In the genomic region with DNA sequence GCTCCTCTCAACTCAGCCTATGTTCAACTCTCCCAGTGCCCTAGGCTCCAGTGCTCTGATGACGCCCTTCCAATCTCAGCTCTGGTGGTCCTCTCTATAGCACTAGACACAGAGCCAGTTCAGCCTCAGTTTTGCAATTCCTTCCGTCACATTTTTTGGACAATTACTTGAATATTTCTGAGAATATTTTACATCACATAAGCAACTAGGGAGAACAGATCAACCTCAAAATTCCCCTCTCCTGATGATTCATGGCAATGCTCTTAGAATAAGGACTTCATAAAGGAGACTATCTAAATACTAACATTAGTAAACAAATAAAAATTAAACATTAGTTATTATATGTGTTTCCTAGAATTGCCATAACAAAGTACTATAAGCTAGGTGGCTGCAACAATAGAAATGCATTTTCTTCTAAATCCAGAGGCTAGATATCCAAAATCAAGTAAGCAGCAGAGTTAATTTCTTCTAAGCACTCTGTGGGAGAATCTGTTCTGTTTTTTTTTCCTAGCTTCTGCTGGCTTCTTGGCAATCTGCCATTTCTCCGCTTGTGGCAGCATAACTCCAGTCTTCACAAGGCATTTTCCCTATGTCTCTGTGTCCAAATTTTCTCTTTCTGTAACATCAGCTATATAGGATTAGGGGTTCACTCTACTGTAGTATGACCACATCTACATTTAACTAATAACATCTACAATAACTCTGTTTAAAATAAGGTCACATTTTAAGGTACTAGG, we compare ENCODE assay signal across 12 cellular contexts.
DNase-seq lines count a peak whose midpoint lies in the region; ATAC-seq, FAIRE-seq and TF ChIP-seq lines count a peak whose summit lies in the region.
"Had no signal": no experiment of that assay in that cellular context is flagged by ENCODE, and none has a peak within 500 bp of the region (broad histone marks: within the 10 kb centered on the region; RNA-seq: fewer than 3 reads in every experiment).

No MANE protein-coding gene starts in this region.

- POLR2A ChIA-PET in A549 (lab: Yijun Ruan, JAX): no interaction called here

- no peaks in the 10 kb centered on the region for H3K79me1 ChIP-seq in H9 (ENCODE audit: insufficient read depth, low read depth, low read length, poor library complexity, severe bottlenecking)

- H3K4me3 ChIP-seq in A549 (no peak overlapping the region), prostate gland (no peak overlapping the region), esophagus muscularis mucosa (no peak overlapping the region)

- no peak overlapping the region for H4K8ac ChIP-seq in H9 (replicated peaks; ENCODE audit: insufficient read length, low read depth, low read length)

- H3K56ac ChIP-seq in H9 (ENCODE audit: insufficient read length, low read depth, low read length): no peak overlapping the region

- no peak overlapping the region for H2AK5ac ChIP-seq in H9 (ENCODE audit: insufficient read length, low read length)

- no peaks in the 10 kb centered on the region for H3K4me1 Mint-ChIP-seq in H9
- H3K4me1 Mint-ChIP-seq: CD4-positive, alpha-beta memory T cell had no signal

- H3K4me2 ChIP-seq in A549 (peak overlapping the region; percentile 37; the same call in 2 of the 3 replicates), H9 (ENCODE audit: insufficient read depth, insufficient read length, low read length) (no peak overlapping the region)

- H3K9me3 ChIP-seq in A549 (no peaks in the 10 kb centered on the region), H9 (ENCODE audit: control insufficient read depth, low read depth, low read length) (no peaks in the 10 kb centered on the region), prostate gland (no peaks in the 10 kb centered on the region), esophagus muscularis mucosa (no peaks in the 10 kb centered on the region)

- H3K4me1 ChIP-seq in A549: peaks cover 6% of the 10 kb centered on the region; the same call in 2 of the 3 replicates
- H3K4me1 ChIP-seq in H9 (ENCODE audit: insufficient read depth, low read length): no peaks in the 10 kb centered on the region
- H3K4me1 ChIP-seq in prostate gland (replicated peaks): no peaks in the 10 kb centered on the region
- no peaks in the 10 kb centered on the region for H3K4me1 ChIP-seq in esophagus muscularis mucosa

- H4K20me1 ChIP-seq in H9 (ENCODE audit: control insufficient read depth, insufficient read depth, insufficient read length): no peaks in the 10 kb centered on the region

- 45% methylated on average over 3 of the region's 3 CpGs for WGBS in A549 (ENCODE audit: missing lambda C conversion rate)
- no CpG with 5 or more reads among the region's 3 CpGs for WGBS in H9 (ENCODE audit: extremely low coverage, insufficient read length, low lambda C conversion rate)
- 57% methylated on average over 3 of the region's 3 CpGs for WGBS in prostate gland
- 43% methylated on average over 3 of the region's 3 CpGs for WGBS in esophagus muscularis mucosa

- H2AFZ ChIP-seq in H9 (ENCODE audit: low read length): no peak overlapping the region

- no peak for ATAC-seq in A549
- ATAC-seq: activated CD8-positive, alpha-beta T cell treated with anti-CD3 and anti-CD28 coated beads for 36 hours; naive thymus-derived CD4-positive, alpha-beta T cell had no signal

- no peak overlapping the region for H2BK120ac ChIP-seq in H9 (ENCODE audit: low read depth, low read length, poor library complexity, severe bottlenecking)

- no peak overlapping the region for H2BK12ac ChIP-seq in H9 (ENCODE audit: insufficient read length, low read depth, low read length)

- CTCF ChIA-PET in A549 (lab: Yijun Ruan, JAX): no interaction called here

- no peak overlapping the region for H2BK5ac ChIP-seq in H9 (ENCODE audit: insufficient read length, low read length)

- no peak overlapping the region for H4K91ac ChIP-seq in H9 (ENCODE audit: insufficient read length, low read depth, low read length)

- no peak for TF ChIP-seq POLR2A in A549 (IDR thresholded peaks at IDR 0.05; ENCODE audit: low read length)
- no peak for TF ChIP-seq POLR2A in prostate gland (IDR thresholded peaks at IDR 0.05)
- no peak for TF ChIP-seq POLR2A in esophagus muscularis mucosa (IDR thresholded peaks at IDR 0.05; ENCODE audit: low read depth)

- H3K23ac ChIP-seq in H9 (ENCODE audit: insufficient read length, low read depth, low read length): no peak overlapping the region

- H3K27ac Mint-ChIP-seq in H9: peak overlapping the region in 1 of 3 experiments; percentile 31; a peak in 2 of 7 replicates
- H3K27ac Mint-ChIP-seq: activated CD8-positive, alpha-beta T cell treated with anti-CD3 and anti-CD28 coated beads for 36 hours; naive thymus-derived CD4-positive, alpha-beta T cell had no signal

- H3K36me3 ChIP-seq in prostate gland (no peaks in the 10 kb centered on the region), esophagus muscularis mucosa (no peaks in the 10 kb centered on the region)

- peak in 1 of 2 experiments; percentile 19 for DNase-seq in A549 (ENCODE audit: low read depth in 1 of 2, low spot score in 1 of 2)
- no peak for DNase-seq in H9
- DNase-seq in UCSD-AML1 (lab: John Stamatoyannopoulos, UW; ENCODE audit: unreplicated experiment): peak; percentile 3
- DNase-seq in glomerular endothelial cell (ENCODE audit: extremely low read depth, low read depth, low spot score): peak; percentile 77
- no peak for DNase-seq in prostate gland (ENCODE audit: low spot score)
- DNase-seq in esophagus muscularis mucosa (ENCODE audit: extremely low spot score): no peak
- no peak for DNase-seq in activated CD8-positive, alpha-beta memory T cell treated with anti-CD3 and anti-CD28 coated beads, Interleukin-2, amount 50 U/mL, for 48 hours
- no peak for DNase-seq in amniotic stem cell (lab: John Stamatoyannopoulos, UW)
- DNase-seq: activated CD8-positive, alpha-beta T cell treated with anti-CD3 and anti-CD28 coated beads for 36 hours; CD4-positive, alpha-beta memory T cell; naive thymus-derived CD4-positive, alpha-beta T cell had no signal

- no peaks in the 10 kb centered on the region for H3K23me2 ChIP-seq in H9 (ENCODE audit: insufficient read length, low read depth, low read length, poor library complexity, severe bottlenecking)

- H3K79me2 ChIP-seq in H9 (ENCODE audit: insufficient read depth, low read length): no peaks in the 10 kb centered on the region

- H3K18ac ChIP-seq in H9 (ENCODE audit: insufficient read length, low read depth, low read length): no peak overlapping the region

- H4K5ac ChIP-seq in H9 (ENCODE audit: insufficient read length, low read depth, low read length): no peak overlapping the region

- FAIRE-seq in A549 (lab: Jason Lieb, UNC): no peak

- TF ChIP-seq EP300 in A549 (IDR thresholded peaks at IDR 0.05): no peak
- no peak for TF ChIP-seq EP300 in esophagus muscularis mucosa (IDR thresholded peaks at IDR 0.05)

- H2BK20ac ChIP-seq in H9 (ENCODE audit: low read depth, low read length, poor library complexity, severe bottlenecking): no peak overlapping the region

- no peak overlapping the region for H2BK15ac ChIP-seq in H9 (ENCODE audit: low read depth, low read length)

- H3K9ac ChIP-seq in H9 (ENCODE audit: extremely low read depth, insufficient read length, low read length): no peak overlapping the region

- H3K27ac ChIP-seq in A549 (no peak overlapping the region), H9 (ENCODE audit: insufficient read length, low read depth, low read length) (no peak overlapping the region), prostate gland (no peak overlapping the region), esophagus muscularis mucosa (replicated peaks in 1 of 4) (no peak overlapping the region)

- no peak for TF ChIP-seq RAD21 in A549 (conservative IDR thresholded peaks at IDR 0.05 in 1 of 2, IDR thresholded peaks at IDR 0.05 in 1 of 2)

- no peak overlapping the region for H3T11ph ChIP-seq in H9 (ENCODE audit: low read length)

- no peak overlapping the region for H3K4ac ChIP-seq in H9 (ENCODE audit: low read depth, low read length)

- TF ChIP-seq CTCF in A549 (IDR thresholded peaks at IDR 0.05) (no peak), H9 (conservative IDR thresholded peaks at IDR 0.05) (0 out of 3 replicates have a peak, but pooled peaks have one; percentile 12), prostate gland (IDR thresholded peaks at IDR 0.05) (no peak), esophagus muscularis mucosa (IDR thresholded peaks at IDR 0.05) (no peak)

- H3K27me3 Mint-ChIP-seq in H9 (ENCODE audit: low read depth): no peaks in the 10 kb centered on the region
- H3K27me3 Mint-ChIP-seq: activated CD8-positive, alpha-beta T cell treated with anti-CD3 and anti-CD28 coated beads for 36 hours; CD4-positive, alpha-beta memory T cell; naive thymus-derived CD4-positive, alpha-beta T cell had no signal

- intact Hi-C loops in prostate gland (cut with DNase I) (no loop called here), esophagus muscularis mucosa (cut with DNase I) (no loop called here)

- H3K9me3 Mint-ChIP-seq in H9: no peaks in the 10 kb centered on the region
- H3K9me3 Mint-ChIP-seq: brain had no signal

- H3K4me3 Mint-ChIP-seq in H9: no peak overlapping the region
- H3K4me3 Mint-ChIP-seq: activated CD8-positive, alpha-beta T cell treated with anti-CD3 and anti-CD28 coated beads for 36 hours; brain; CD4-positive, alpha-beta memory T cell; naive thymus-derived CD4-positive, alpha-beta T cell had no signal

- H3K36me3 Mint-ChIP-seq in H9 (ENCODE audit: insufficient read depth in 1 of 3, low read depth in 3 of 3): no peaks in the 10 kb centered on the region
- H3K36me3 Mint-ChIP-seq: brain; CD4-positive, alpha-beta memory T cell had no signal

- H3K27me3 ChIP-seq in H9 (ENCODE audit: insufficient read depth, low read length) (no peaks in the 10 kb centered on the region), prostate gland (replicated peaks; ENCODE audit: insufficient read depth) (no peaks in the 10 kb centered on the region), esophagus muscularis mucosa (no peaks in the 10 kb centered on the region)

- no peak overlapping the region for H3K14ac ChIP-seq in H9 (ENCODE audit: insufficient read depth, low read length)

TF ChIP-seq in A549, 52 proteins besides CTCF, POLR2A, EP300 and RAD21 (continues in another document):
- no peak for TF ChIP-seq HOXB5 (CRISPR knock-in tag; IDR thresholded peaks at IDR 0.05)
- TF ChIP-seq RNF2 (IDR thresholded peaks at IDR 0.05; ENCODE audit: borderline replicate concordance, low read depth): no peak
- TF ChIP-seq TP53 (CRISPR knock-in tag; IDR thresholded peaks at IDR 0.05): no peak
- TF ChIP-seq MAFK (IDR thresholded peaks at IDR 0.05; ENCODE audit: partially characterized antibody): no peak
- TF ChIP-seq GATA3 (IDR thresholded peaks at IDR 0.05; ENCODE audit: borderline replicate concordance): no peak
- TF ChIP-seq PHF8 (IDR thresholded peaks at IDR 0.05; ENCODE audit: borderline replicate concordance, low read depth): no peak
- TF ChIP-seq KDM1A (IDR thresholded peaks at IDR 0.05; ENCODE audit: low read depth): no peak
- no peak for TF ChIP-seq EHMT2 (IDR thresholded peaks at IDR 0.05; ENCODE audit: low read depth)
- no peak for TF ChIP-seq KDM5A (IDR thresholded peaks at IDR 0.05)

Comparison
In these comparisons a context has a peak if more than half of its experiments do, and no peak if none do; other contexts are left out.
1. DNase-seq: peak in UCSD-AML1 (single experiment) and glomerular endothelial cell (single experiment); none in H9 (single experiment), prostate gland (single experiment), esophagus muscularis mucosa (single experiment), activated CD8-positive, alpha-beta memory T cell treated with anti-CD3 and anti-CD28 coated beads, Interleukin-2, amount 50 U/mL, for 48 hours (single experiment) and amniotic stem cell (single experiment).